In the genomic region with DNA sequence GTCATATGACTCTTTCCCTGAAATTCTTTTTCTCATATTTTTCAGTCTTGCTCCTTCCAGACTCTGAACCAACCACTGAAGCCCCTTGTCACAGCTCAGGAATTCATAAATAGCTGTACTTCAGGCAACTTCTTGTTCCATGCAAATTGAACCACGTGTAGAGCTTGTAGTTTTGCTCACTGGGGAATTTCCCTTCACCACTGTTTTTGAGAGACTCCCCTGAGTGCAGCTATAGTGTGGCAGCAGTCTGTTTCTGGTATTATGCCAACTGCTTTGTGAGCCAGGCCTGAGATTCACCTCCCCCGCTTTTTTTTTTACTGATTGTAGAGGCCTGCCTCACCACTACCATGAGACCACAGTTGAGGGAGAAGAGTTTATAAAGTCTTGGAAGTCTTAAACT, we compare ENCODE assay signal across 10 cellular contexts.
DNase-seq lines count a peak whose midpoint lies in the region; ATAC-seq, FAIRE-seq and TF ChIP-seq lines count a peak whose summit lies in the region.
"Had no signal": no experiment of that assay in that cellular context is flagged by ENCODE, and none has a peak within 500 bp of the region (broad histone marks: within the 10 kb centered on the region; RNA-seq: fewer than 3 reads in every experiment).

No MANE protein-coding gene starts in this region.

- H2AK5ac ChIP-seq in H1 (ENCODE audit: low read depth, low read length) = no peak overlapping the region

- no peaks in the 10 kb centered on the region for H4K20me1 ChIP-seq in H1 (replicated peaks in 1 of 2; ENCODE audit: control insufficient read depth in 1 of 2, insufficient read depth in 2 of 2, low read length in 2 of 2)

- no peak overlapping the region for H3K4ac ChIP-seq in H1 (replicated peaks; ENCODE audit: insufficient read length, low read depth, low read length)

- H3K9me3 ChIP-seq in H1 (ENCODE audit: insufficient read depth in 2 of 2, low read depth in 1 of 2, low read length in 1 of 2) = no peaks in the 10 kb centered on the region

- no peaks in the 10 kb centered on the region for H3K36me3 ChIP-seq in H1 (ENCODE audit: control insufficient read depth in 2 of 4, insufficient read depth in 4 of 4, low read length in 3 of 4)

- no peak overlapping the region for H3K4me3 ChIP-seq in H1 (ENCODE audit: extremely low read depth in 1 of 4, insufficient read depth in 2 of 4, low read depth in 3 of 4, low read length in 4 of 4)
- H3K4me3 ChIP-seq in dorsolateral prefrontal cortex = no peak overlapping the region

- no peak for FAIRE-seq in H1 (lab: Jason Lieb, UNC)

- H3K36me3 Mint-ChIP-seq in activated CD4-positive, alpha-beta memory T cell treated with anti-CD3 and anti-CD28 coated beads, Interleukin-2, amount 10 ng/mL, durations not matched to agents 7 days and 5 days (ENCODE audit: low read depth) = no peaks in the 10 kb centered on the region
- H3K36me3 Mint-ChIP-seq: naive B cell had no signal

- no peaks in the 10 kb centered on the region for H3K4me1 Mint-ChIP-seq in activated CD4-positive, alpha-beta memory T cell treated with anti-CD3 and anti-CD28 coated beads, Interleukin-2, amount 10 ng/mL, durations not matched to agents 7 days and 5 days
- H3K4me1 Mint-ChIP-seq: naive B cell had no signal

- no peak for TF ChIP-seq RAD21 in H1 (IDR thresholded peaks at IDR 0.05 in 1 of 2, conservative IDR thresholded peaks at IDR 0.05 in 1 of 2; ENCODE audit: low read depth in 2 of 2, low read length in 2 of 2)

- no peak overlapping the region for H2BK15ac ChIP-seq in H1 (ENCODE audit: low read length)

- H3K79me2 ChIP-seq in H1 (ENCODE audit: control insufficient read depth in 1 of 2, insufficient read depth in 2 of 2, low read length in 2 of 2) = no peaks in the 10 kb centered on the region

- no peak for TF ChIP-seq EP300 in H1 (IDR thresholded peaks at IDR 0.05; ENCODE audit: borderline replicate concordance in 1 of 2, low read depth in 2 of 2, low read length in 2 of 2)

- CTCF ChIA-PET in GM10248 (lab: Yijun Ruan, JAX) (interaction anchor here (0.9 to 1.3 kb wide), 3 partner anchors 59 to 928 kb away, joined by 3 to 4 read pairs (median 3); no protein-coding TSS in a partner anchor), H1 (lab: Charles Lee; ENCODE audit: partially characterized antibody) (interaction anchor here (1.1 to 1.2 kb wide), 2 partner anchors 30 to 111 kb away, joined by 3 read pairs; no protein-coding TSS in a partner anchor)
- CTCF ChIA-PET in activated CD4-positive, alpha-beta memory T cell treated with anti-CD3 and anti-CD28 coated beads, Interleukin-2, amount 10 ng/mL, durations not matched to agents 7 days and 5 days (lab: Charles Lee) = no interaction called here

- POLR2A ChIA-PET in GM10248 (lab: Yijun Ruan, JAX) (interaction anchor here (0.6 kb wide), 1 partner anchor 415 kb away, joined by 10 read pairs; no protein-coding TSS in a partner anchor), H1 (lab: Charles Lee; ENCODE audit: partially characterized antibody) (no interaction called here)
- POLR2A ChIA-PET in activated CD4-positive, alpha-beta memory T cell treated with anti-CD3 and anti-CD28 coated beads, Interleukin-2, amount 10 ng/mL, durations not matched to agents 7 days and 5 days (lab: Charles Lee) = no interaction called here

- H4K91ac ChIP-seq in H1 (replicated peaks; ENCODE audit: insufficient read length, low read length) = no peak overlapping the region

- no peak overlapping the region for H3K56ac ChIP-seq in H1 (replicated peaks; ENCODE audit: insufficient read length, low read depth, low read length)

- H3K18ac ChIP-seq in H1 (ENCODE audit: extremely low read depth, low read length) = no peak overlapping the region

- H3K23ac ChIP-seq in H1 (ENCODE audit: insufficient read length) = no peak overlapping the region

- no peak overlapping the region for H3K14ac ChIP-seq in H1 (ENCODE audit: insufficient read length)

- no peak overlapping the region for H2BK12ac ChIP-seq in H1 (ENCODE audit: low read depth, low read length)

- H2BK120ac ChIP-seq in H1 (replicated peaks; ENCODE audit: low read depth, low read length) = no peak overlapping the region

- WGBS in H1 (ENCODE audit: extremely low coverage in 1 of 2, insufficient coverage in 1 of 2, insufficient read length in 1 of 2, insufficient replicate concordance in 2 of 2, low coverage in 1 of 2, low lambda C conversion rate in 2 of 2, missing lambda C conversion rate in 1 of 2), 2 experiments = 60% methylated on average over 2 of the region's 2 CpGs; no CpG with 5 or more reads in 1 of the 2 experiments

- H3K27ac Mint-ChIP-seq in activated CD4-positive, alpha-beta memory T cell treated with anti-CD3 and anti-CD28 coated beads, Interleukin-2, amount 10 ng/mL, durations not matched to agents 7 days and 5 days = no peak overlapping the region
- H3K27ac Mint-ChIP-seq: naive B cell had no signal

- no peaks in the 10 kb centered on the region for H3K9me3 Mint-ChIP-seq in activated CD4-positive, alpha-beta memory T cell treated with anti-CD3 and anti-CD28 coated beads, Interleukin-2, amount 10 ng/mL, durations not matched to agents 7 days and 5 days

- H2BK5ac ChIP-seq in H1 (ENCODE audit: low read depth, low read length) = no peak overlapping the region

- H4K8ac ChIP-seq in H1 (ENCODE audit: extremely low read depth, insufficient read depth, low read length) = no peak overlapping the region

- H3K23me2 ChIP-seq in H1 (ENCODE audit: low read depth, low read length) = no peaks in the 10 kb centered on the region

- ATAC-seq in GM21423 (IDR thresholded peaks at IDR 0.05; ENCODE audit: unreplicated experiment) (peak; percentile 80), HG03439 (IDR thresholded peaks at IDR 0.05; ENCODE audit: unreplicated experiment) (peak; percentile 99)

- TF ChIP-seq CTCF in GM10248 (IDR thresholded peaks at IDR 0.05; ENCODE audit: control extremely low read depth, extremely low read depth, low read depth, missing control alignments) (no peak), H1 (IDR thresholded peaks at IDR 0.05; ENCODE audit: control extremely low read depth in 1 of 3, insufficient read depth in 1 of 3, low read depth in 1 of 3, low read length in 3 of 3) (no peak), dorsolateral prefrontal cortex (IDR thresholded peaks at IDR 0.05 in 54 of 56, conservative IDR thresholded peaks at IDR 0.05 in 2 of 56; ENCODE audit: low read depth in 1 of 56, partially characterized antibody in 56 of 56) (no peak)

- no peak for TF ChIP-seq POLR2A in H1 (IDR thresholded peaks at IDR 0.05; ENCODE audit: control extremely low read depth in 1 of 2, low read depth in 2 of 2, low read length in 2 of 2)

- no peak overlapping the region for H4K5ac ChIP-seq in H1 (ENCODE audit: insufficient read length, low read depth, low read length)

- DNase-seq in GM10248 (ENCODE audit: extremely low spot score) (peak; percentile 21), H1 (ENCODE audit: low read depth in 1 of 2, low spot score in 2 of 2) (no peak), dorsolateral prefrontal cortex (no peak), DMS114 treated with DMSO at 0.1 percent for 48 hours (lab: John Stamatoyannopoulos, UW; ENCODE audit: unreplicated experiment) (no peak), NCI-H2196 treated with DMSO at 0.1 percent for 48 hours (lab: John Stamatoyannopoulos, UW; ENCODE audit: unreplicated experiment) (no peak)
- no peak for DNase-seq in activated CD4-positive, alpha-beta memory T cell treated with anti-CD3 and anti-CD28 coated beads, Interleukin-2, amount 10 ng/mL, durations not matched to agents 7 days and 5 days
- DNase-seq: naive B cell had no signal

- H3K27ac ChIP-seq in H1 (ENCODE audit: low read depth, low read length) (no peak overlapping the region), dorsolateral prefrontal cortex (no peak overlapping the region)
- H3K27ac ChIP-seq: VCaP had no signal

- peak overlapping the region; percentile 60; the same call in 1 of the 2 replicates for H2AFZ ChIP-seq in H1 (ENCODE audit: low read length)

- no peak overlapping the region for H3K4me2 ChIP-seq in H1 (ENCODE audit: insufficient read depth in 1 of 2, low read depth in 2 of 2, low read length in 2 of 2)

- intact Hi-C loops in dorsolateral prefrontal cortex (cut with DNase I) = no loop called here

- peaks cover 0 to 7% (median 1%) of the 10 kb centered on the region in 4 experiments; a peak in 4 of 7 replicates for H3K4me1 ChIP-seq in H1 (replicated peaks in 1 of 4; ENCODE audit: control insufficient read depth in 3 of 4, insufficient read depth in 4 of 4, low read length in 3 of 4)

- no peak overlapping the region for H3K4me3 Mint-ChIP-seq in activated CD4-positive, alpha-beta memory T cell treated with anti-CD3 and anti-CD28 coated beads, Interleukin-2, amount 10 ng/mL, durations not matched to agents 7 days and 5 days
- H3K4me3 Mint-ChIP-seq: naive B cell had no signal

- H3K79me1 ChIP-seq in H1 (ENCODE audit: low read depth, low read length) = no peaks in the 10 kb centered on the region

- no peak overlapping the region for H2BK20ac ChIP-seq in H1 (ENCODE audit: low read length)

- H3K27me3 ChIP-seq in H1 (replicated peaks in 1 of 4; ENCODE audit: control insufficient read depth in 3 of 4, extremely low read depth in 1 of 4, insufficient read depth in 3 of 4, low read length in 3 of 4) (no peaks in the 10 kb centered on the region), dorsolateral prefrontal cortex (peaks cover 0 to 3% (median 0%) of the 10 kb centered on the region in 45 donors)

- no peaks in the 10 kb centered on the region for H3K27me3 Mint-ChIP-seq in activated CD4-positive, alpha-beta memory T cell treated with anti-CD3 and anti-CD28 coated beads, Interleukin-2, amount 10 ng/mL, durations not matched to agents 7 days and 5 days
- H3K27me3 Mint-ChIP-seq: naive B cell had no signal

- H3K9ac ChIP-seq in H1 (replicated peaks in 1 of 4; ENCODE audit: extremely low read depth in 1 of 4, low read depth in 3 of 4, low read length in 3 of 4) = no peak overlapping the region

TF ChIP-seq in H1, 55 proteins besides CTCF, POLR2A, EP300 and RAD21 (continues in another document):
- TF ChIP-seq SP2 (IDR thresholded peaks at IDR 0.05; ENCODE audit: low read length) (no peak), TBP (IDR thresholded peaks at IDR 0.05; ENCODE audit: low read depth, low read length) (no peak), SIRT6 (IDR thresholded peaks at IDR 0.05; ENCODE audit: low read length) (no peak), NANOG (IDR thresholded peaks at IDR 0.05; ENCODE audit: insufficient read depth, low read depth, low read length, poor library complexity, severe bottlenecking) (no peak), HDAC2 (IDR thresholded peaks at IDR 0.05; ENCODE audit: borderline replicate concordance in 1 of 2, low read depth in 2 of 2, low read length in 2 of 2) (no peak), ZNF274 (IDR thresholded peaks at IDR 0.05; ENCODE audit: borderline replicate concordance, extremely low read depth, low read length) (no peak), TAF1 (IDR thresholded peaks at IDR 0.05; ENCODE audit: low read depth, low read length) (no peak)
- TF ChIP-seq, protein P1, sequence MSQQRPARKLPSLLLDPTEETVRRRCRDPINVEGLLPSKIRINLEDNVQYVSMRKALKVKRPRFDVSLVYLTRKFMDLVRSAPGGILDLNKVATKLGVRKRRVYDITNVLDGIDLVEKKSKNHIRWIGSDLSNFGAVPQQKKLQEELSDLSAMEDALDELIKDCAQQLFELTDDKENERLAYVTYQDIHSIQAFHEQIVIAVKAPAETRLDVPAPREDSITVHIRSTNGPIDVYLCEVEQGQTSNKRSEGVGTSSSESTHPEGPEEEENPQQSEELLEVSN (IDR thresholded peaks at IDR 0.05) = no peak
